ENCODE assay signal across 12 cellular contexts in genomic region chr4:112853662-112854256, GRCh38.
A peak's percentile ranks its signal among the peaks of the same experiment; 100 is the strongest.
DNase-seq lines count a peak whose midpoint lies in the region; ATAC-seq and TF ChIP-seq lines count a peak whose summit lies in the region.
"Had no signal": no experiment of that assay in that cellular context is flagged by ENCODE, and none has a peak within 500 bp of the region (broad histone marks: within the 10 kb centered on the region; RNA-seq: fewer than 3 reads in every experiment).

No MANE protein-coding gene starts in this region.

- ATAC-seq in GM18909 (IDR thresholded peaks at IDR 0.05; ENCODE audit: poor library complexity, unreplicated experiment) = no peak
- no peak for ATAC-seq in GM19455 (IDR thresholded peaks at IDR 0.05; ENCODE audit: unreplicated experiment)

- in situ Hi-C loops in astrocyte of the cerebellum (cut with HindIII; ENCODE audit: low sequenced_read_pairs) = no loop called here

- CTCF ChIA-PET in HEK293T (lab: Yijun Ruan, JAX) = interaction anchor here (1.1 kb wide), 1 partner anchor 98 kb away, joined by 5 read pairs; no protein-coding TSS in a partner anchor

- no peak for DNase-seq in AG10803 (ENCODE audit: low read depth)
- DNase-seq in HEK293T (ENCODE audit: extremely low spot score) = no peak
- no peak for DNase-seq in astrocyte of the cerebellum (ENCODE audit: low read depth)
- DNase-seq in medulla oblongata (ENCODE audit: extremely low spot score) = peak; percentile 47
- DNase-seq in SKM-1 treated with dmso at 0.1 percent for 144 hours (lab: John Stamatoyannopoulos, UW; ENCODE audit: unreplicated experiment) = no peak
- DNase-seq in H4 (ENCODE audit: low spot score) = no peak
- DNase-seq: activated CD4-positive, alpha-beta memory T cell treated with anti-CD3 and anti-CD28 coated beads, Interleukin-2, amount 10 ng/mL, durations not matched to agents 7 days and 5 days; colonic mucosa; DMS153; stimulated activated CD4-positive, alpha-beta T cell treated with anti-CD3 and anti-CD28 coated beads, Interleukin-2, amount 100 ng/mL, for 48 hours had no signal

- H3K4me3 ChIP-seq in AG10803 (ENCODE audit: low read length) = no peak overlapping the region
- H3K4me3 ChIP-seq in astrocyte of the cerebellum (ENCODE audit: low read depth, low read length) = no peak overlapping the region
- H3K4me3 ChIP-seq: colonic mucosa had no signal

- POLR2A ChIA-PET in HEK293T (lab: Yijun Ruan, JAX) = no interaction called here

- peak; percentile 59 for TF ChIP-seq CTCF in AG10803 (conservative IDR thresholded peaks at IDR 0.05; ENCODE audit: low read length)
- TF ChIP-seq CTCF in astrocyte of the cerebellum (IDR thresholded peaks at IDR 0.05; ENCODE audit: low read depth, low read length, missing control alignments) = peak; percentile 50

TF ChIP-seq in HEK293T, 16 proteins besides CTCF, POLR2A, EP300 and RAD21:
- TF ChIP-seq ZNF384 (IDR thresholded peaks at IDR 0.05) (no peak), PKNOX1 (IDR thresholded peaks at IDR 0.05) (peak; percentile 59; the same call in 1 of the 2 replicates)
